23 cellular contexts compared by ENCODE assay signal in genomic region chr9:129070670-129071525, GRCh38. TPM values are rescaled to one million over a fixed set of nuclear protein-coding genes. Genes with fewer than 3 reads are reported as not detected.
DNase-seq lines count a peak whose midpoint lies in the region; ATAC-seq, FAIRE-seq and TF ChIP-seq lines count a peak whose summit lies in the region.
"Had no signal": no experiment of that assay in that cellular context is flagged by ENCODE, and none has a peak within 500 bp of the region (broad histone marks: within the 10 kb centered on the region; RNA-seq: fewer than 3 reads in every experiment).

No MANE protein-coding gene starts in this region.

- TF ChIP-seq POLR2A in K562 (conservative IDR thresholded peaks at IDR 0.05): no peak

- H3K4me3 Mint-ChIP-seq in activated CD4-positive, alpha-beta T cell treated with anti-CD3 and anti-CD28 coated beads, Interleukin-2, amount 10 ng/mL, durations not matched to agents 7 days and 5 days: no peak overlapping the region
- no peak overlapping the region for H3K4me3 Mint-ChIP-seq in activated CD4-positive, alpha-beta T cell treated with anti-CD3 and anti-CD28 coated beads, Interleukin-2, amount 10 ng/mL, durations not matched to agents 24 days and 14 days
- peak overlapping the region in 2 of 10 donors; percentile 10 to 62 for H3K4me3 Mint-ChIP-seq in naive thymus-derived CD8-positive, alpha-beta T cell
- H3K4me3 Mint-ChIP-seq: activated CD4-positive, alpha-beta memory T cell treated with anti-CD3 and anti-CD28 coated beads for 36 hours; HFFc6 had no signal

- H3K9me3 Mint-ChIP-seq in activated CD4-positive, alpha-beta T cell treated with anti-CD3 and anti-CD28 coated beads, Interleukin-2, amount 10 ng/mL, durations not matched to agents 7 days and 5 days: no peaks in the 10 kb centered on the region
- H3K9me3 Mint-ChIP-seq in activated CD4-positive, alpha-beta T cell treated with anti-CD3 and anti-CD28 coated beads, Interleukin-2, amount 10 ng/mL, durations not matched to agents 24 days and 14 days: no peaks in the 10 kb centered on the region
- no peaks in the 10 kb centered on the region for H3K9me3 Mint-ChIP-seq in naive thymus-derived CD8-positive, alpha-beta T cell
- H3K9me3 Mint-ChIP-seq: activated CD4-positive, alpha-beta memory T cell treated with anti-CD3 and anti-CD28 coated beads for 36 hours; HFFc6 had no signal

- no peak overlapping the region for H3K4me2 ChIP-seq in K562 (ENCODE audit: insufficient read depth, low read length)
- H3K4me2 ChIP-seq: A549 had no signal

- H3K9ac ChIP-seq in K562 (ENCODE audit: insufficient read depth in 1 of 2, low read depth in 2 of 2, low read length in 2 of 2): peak overlapping the region; percentile 75 to 86; a peak in 3 of 4 replicates

- H2AFZ ChIP-seq in K562 (ENCODE audit: low read depth, low read length): no peak overlapping the region

- no peak overlapping the region for H3K27ac ChIP-seq in HEK293 (ENCODE audit: extremely low read depth, low read depth, low read length)
- H3K27ac ChIP-seq in K562 (ENCODE audit: extremely low read depth, low read depth, low read length): peak overlapping the region; percentile 92
- no peak overlapping the region for H3K27ac ChIP-seq in dorsolateral prefrontal cortex
- H3K27ac ChIP-seq: A549, breast epithelium, C4-2B, HL-60 had no signal

- peaks cover 59% of the 10 kb centered on the region for H3K4me1 Mint-ChIP-seq in activated CD4-positive, alpha-beta T cell treated with anti-CD3 and anti-CD28 coated beads, Interleukin-2, amount 10 ng/mL, durations not matched to agents 7 days and 5 days
- H3K4me1 Mint-ChIP-seq in activated CD4-positive, alpha-beta T cell treated with anti-CD3 and anti-CD28 coated beads, Interleukin-2, amount 10 ng/mL, durations not matched to agents 24 days and 14 days: peaks cover 21% of the 10 kb centered on the region
- peaks cover 20 to 60% (median 48%) of the 10 kb centered on the region in 4 donors for H3K4me1 Mint-ChIP-seq in naive thymus-derived CD8-positive, alpha-beta T cell

- CTCF ChIA-PET in activated CD4-positive, alpha-beta T cell treated with anti-CD3 and anti-CD28 coated beads, Interleukin-2, amount 10 ng/mL, durations not matched to agents 7 days and 5 days (lab: Charles Lee): no interaction called here
- CTCF ChIA-PET in HEK293 (lab: Yijun Ruan, JAX) (no interaction called here), K562 (lab: Yijun Ruan, JAX; ENCODE audit: low intra/inter-chr PET ratio) (interaction anchor here (0.6 kb wide), 1 partner anchor 360 kb away, joined by 5 read pairs; no protein-coding TSS in a partner anchor)

- no peaks in the 10 kb centered on the region for H3K27me3 Mint-ChIP-seq in activated CD4-positive, alpha-beta T cell treated with anti-CD3 and anti-CD28 coated beads, Interleukin-2, amount 10 ng/mL, durations not matched to agents 7 days and 5 days
- no peaks in the 10 kb centered on the region for H3K27me3 Mint-ChIP-seq in activated CD4-positive, alpha-beta T cell treated with anti-CD3 and anti-CD28 coated beads, Interleukin-2, amount 10 ng/mL, durations not matched to agents 24 days and 14 days
- H3K27me3 Mint-ChIP-seq in naive thymus-derived CD8-positive, alpha-beta T cell: no peaks in the 10 kb centered on the region
- H3K27me3 Mint-ChIP-seq: activated CD4-positive, alpha-beta memory T cell treated with anti-CD3 and anti-CD28 coated beads for 36 hours had no signal

- in situ Hi-C loops in K562 (cut with MboI): no loop called here

- H3K79me2 ChIP-seq in K562 (ENCODE audit: control insufficient read depth, insufficient read depth, low read length): peaks cover 16% of the 10 kb centered on the region; the same call in 2 of the 3 replicates

- no peak for TF ChIP-seq EP300 in K562 (IDR thresholded peaks at IDR 0.05; ENCODE audit: low read length)

- no peaks in the 10 kb centered on the region for H4K20me1 ChIP-seq in K562 (replicated peaks; ENCODE audit: control insufficient read depth, insufficient read depth, low read length)

- H3K27ac Mint-ChIP-seq in activated CD4-positive, alpha-beta T cell treated with anti-CD3 and anti-CD28 coated beads, Interleukin-2, amount 10 ng/mL, durations not matched to agents 7 days and 5 days: peak overlapping the region; percentile 57
- H3K27ac Mint-ChIP-seq in activated CD4-positive, alpha-beta T cell treated with anti-CD3 and anti-CD28 coated beads, Interleukin-2, amount 10 ng/mL, durations not matched to agents 24 days and 14 days: no peak overlapping the region
- H3K27ac Mint-ChIP-seq in naive thymus-derived CD8-positive, alpha-beta T cell: peak overlapping the region; percentile 21 to 84 (median 42)
- H3K27ac Mint-ChIP-seq: HFFc6 had no signal

- intact Hi-C loops in activated CD4-positive, alpha-beta T cell treated with anti-CD3 and anti-CD28 coated beads, Interleukin-2, amount 10 ng/mL, durations not matched to agents 24 days and 14 days (cut with micrococcal nuclease): no loop called here
- intact Hi-C loops in K562 (cut with micrococcal nuclease) (no loop called here), dorsolateral prefrontal cortex (cut with DNase I) (no loop called here)

- peaks cover 0 to 32% of the 10 kb centered on the region in 2 experiments; a peak in 1 of 3 replicates for H3K36me3 ChIP-seq in HEK293 (ENCODE audit: control insufficient read depth in 2 of 2, insufficient read depth in 1 of 2, low read length in 2 of 2)
- peaks cover 52% of the 10 kb centered on the region for H3K36me3 ChIP-seq in K562 (ENCODE audit: control insufficient read depth, insufficient read depth, low read length)

- H3K27me3 ChIP-seq in K562 (ENCODE audit: control insufficient read depth in 2 of 2, insufficient read depth in 2 of 2, low read length in 2 of 2): no peaks in the 10 kb centered on the region
- no peaks in the 10 kb centered on the region for H3K27me3 ChIP-seq in dorsolateral prefrontal cortex
- H3K27me3 ChIP-seq: breast epithelium, gastrocnemius medialis had no signal

- no peak for TF ChIP-seq RAD21 in K562 (CRISPR knock-in tag; conservative IDR thresholded peaks at IDR 0.05 in 1 of 2, IDR thresholded peaks at IDR 0.05 in 1 of 2)

- POLR2A ChIA-PET in activated CD4-positive, alpha-beta T cell treated with anti-CD3 and anti-CD28 coated beads, Interleukin-2, amount 10 ng/mL, durations not matched to agents 7 days and 5 days (lab: Charles Lee): no interaction called here
- POLR2A ChIA-PET in HEK293 (lab: Yijun Ruan, JAX): interaction anchor here (4.4 kb wide), 1 partner anchor 10 kb away, joined by 16 read pairs; the partner anchor contains the start of gene DOLPP1
- POLR2A ChIA-PET in K562 (lab: Yijun Ruan, JAX): interaction anchor here (0.6 to 1.1 kb wide), 2 partner anchors 10 to 35 kb away, joined by 3 read pairs; partner anchors contain the start of gene DOLPP1
- POLR2A ChIA-PET in naive thymus-derived CD8-positive, alpha-beta T cell (lab: Charles Lee): interaction anchor here (0.6 to 3.4 kb wide), 4 partner anchors 10 to 36 kb away, joined by 3 to 39 read pairs (median 5); partner anchors contain the start of gene DOLPP1

- peaks cover 2% of the 10 kb centered on the region for H3K9me1 ChIP-seq in K562 (ENCODE audit: control insufficient read depth, insufficient read depth, low read length)

- no peaks in the 10 kb centered on the region for H3K9me3 ChIP-seq in HEK293 (ENCODE audit: control insufficient read depth, insufficient read depth, low read depth, low read length)
- H3K9me3 ChIP-seq in K562 (replicated peaks; ENCODE audit: control insufficient read depth, insufficient read depth, low read depth, low read length): no peaks in the 10 kb centered on the region
- H3K9me3 ChIP-seq: A549, breast epithelium, gastrocnemius medialis had no signal

- no peak for FAIRE-seq in K562 (lab: Jason Lieb, UNC)
- FAIRE-seq: A549 had no signal

- no peak for ATAC-seq in K562
- no peak for ATAC-seq in naive thymus-derived CD8-positive, alpha-beta T cell
- no peak for ATAC-seq in HG02840 (IDR thresholded peaks at IDR 0.05; ENCODE audit: low FRiP score, unreplicated experiment)
- ATAC-seq: gastrocnemius medialis had no signal

- TF ChIP-seq CTCF in HEK293 (tag by site-specific recombination; IDR thresholded peaks at IDR 0.05): no peak
- TF ChIP-seq CTCF in K562 (IDR thresholded peaks at IDR 0.05 in 2 of 3, conservative IDR thresholded peaks at IDR 0.05 in 1 of 3; ENCODE audit: insufficient read depth in 2 of 3, low read depth in 1 of 3, low read length in 3 of 3): no peak
- no peak for TF ChIP-seq CTCF in dorsolateral prefrontal cortex (IDR thresholded peaks at IDR 0.05 in 54 of 56, conservative IDR thresholded peaks at IDR 0.05 in 2 of 56; ENCODE audit: low read depth in 1 of 56, partially characterized antibody in 56 of 56)

- WGBS in K562 (ENCODE audit: insufficient coverage, low coverage, missing lambda C conversion rate): 68% methylated on average over 18 of the region's 21 CpGs

- no peak overlapping the region for H3K4me3 ChIP-seq in HEK293 (ENCODE audit: low read depth, low read length)
- H3K4me3 ChIP-seq in K562: no peak overlapping the region
- no peak overlapping the region for H3K4me3 ChIP-seq in dorsolateral prefrontal cortex
- H3K4me3 ChIP-seq: A549, breast epithelium, gastrocnemius medialis had no signal

- DNase-seq in activated CD4-positive, alpha-beta T cell treated with anti-CD3 and anti-CD28 coated beads, Interleukin-2, amount 10 ng/mL, durations not matched to agents 7 days and 5 days: no peak
- DNase-seq in activated CD4-positive, alpha-beta T cell treated with anti-CD3 and anti-CD28 coated beads, Interleukin-2, amount 10 ng/mL, durations not matched to agents 24 days and 14 days: no peak
- DNase-seq in K562 (ENCODE audit: extremely low read depth in 1 of 4, low spot score in 3 of 4) (peak in 3 of 4 experiments; percentile 28 to 50 (median 39)), dorsolateral prefrontal cortex (no peak), DMS153 (lab: John Stamatoyannopoulos, UW) (no peak)
- DNase-seq in naive thymus-derived CD8-positive, alpha-beta T cell: no peak
- DNase-seq: DMS79; gastrocnemius medialis; HFFc6; KBM-7; midbrain; NCI-H2081 treated with DMSO at 0.1 percent for 48 hours; Right ventricle myocardium superior; stimulated activated CD8-positive, alpha-beta memory T cell treated with anti-CD3 and anti-CD28 coated beads, Interleukin-4, amount 100 ng/mL, for 48 hours; substantia nigra; SW 1271 had no signal

- H3K4me1 ChIP-seq in HEK293 (ENCODE audit: control insufficient read depth, insufficient read depth, low read length) (no peaks in the 10 kb centered on the region), K562 (replicated peaks in 1 of 2; ENCODE audit: control insufficient read depth in 2 of 2, insufficient read depth in 2 of 2, low read length in 2 of 2) (peaks cover 44 to 54% of the 10 kb centered on the region in 2 experiments)
- H3K4me1 ChIP-seq: A549, breast epithelium, gastrocnemius medialis had no signal

- peaks cover 18% of the 10 kb centered on the region for H3K36me3 Mint-ChIP-seq in activated CD4-positive, alpha-beta T cell treated with anti-CD3 and anti-CD28 coated beads, Interleukin-2, amount 10 ng/mL, durations not matched to agents 7 days and 5 days (ENCODE audit: low read depth)
- H3K36me3 Mint-ChIP-seq in activated CD4-positive, alpha-beta T cell treated with anti-CD3 and anti-CD28 coated beads, Interleukin-2, amount 10 ng/mL, durations not matched to agents 24 days and 14 days (ENCODE audit: low read depth): no peaks in the 10 kb centered on the region
- H3K36me3 Mint-ChIP-seq in naive thymus-derived CD8-positive, alpha-beta T cell: peaks cover 0 to 9% (median 0%) of the 10 kb centered on the region in 3 donors
- H3K36me3 Mint-ChIP-seq: activated CD4-positive, alpha-beta memory T cell treated with anti-CD3 and anti-CD28 coated beads for 36 hours had no signal

- BruUV-seq in K562 (replicated peaks; lab: Mats Ljungman, UMichigan): TSS peak; percentile 26

RNA-seq across cellular contexts. Expression of gene DOLPP1, which starts 10.0 kb away (rescaled TPM):
- 10 to 100 TPM; 19.5 to 19.6 TPM for total RNA-seq in activated CD4-positive, alpha-beta T cell treated with anti-CD3 and anti-CD28 coated beads, Interleukin-2, amount 10 ng/mL, durations not matched to agents 7 days and 5 days
- 24.7 and 24.8 TPM in 2 replicates for total RNA-seq in activated CD4-positive, alpha-beta T cell treated with anti-CD3 and anti-CD28 coated beads, Interleukin-2, amount 10 ng/mL, durations not matched to agents 24 days and 14 days
- 25.1 and 61.9 TPM in 2 replicates for total RNA-seq in K562 (2011; cell fraction: chromatin; rRNA removed; ENCODE audit: low replicate concordance)
- total RNA-seq in K562 (2011; cell fraction: nucleolus; rRNA removed): 71.3 and 71.4 TPM in 2 replicates
- 60.4 and 62.9 TPM in 2 replicates for total RNA-seq in K562 (2011; cell fraction: nucleoplasm; rRNA removed)
- total RNA-seq in K562 (2014; rRNA removed) (25.2 and 28.7 TPM in 2 replicates), K562 (2014; rRNA removed; fragmentation: Illumina TruSeq; extraction: Trizol) (16.1 and 20.1 TPM in 2 replicates), K562 (2015; rRNA removed; fragmentation: Illumina TruSeq; extraction: Trizol) (29.8 and 30.5 TPM in 2 replicates), K562 (2021) (37.5 and 39.8 TPM in 2 replicates), dorsolateral prefrontal cortex (10 to 100 TPM in 118 of 120 experiments, 1 to 10 TPM in 2; 9.9 to 26.6 (median 16.5) TPM)
- polyA plus RNA-seq in K562 (2011; rRNA removed) (33.4 and 36.2 TPM in 2 replicates), K562 (2014; fragmentation: Illumina TruSeq; extraction: Trizol) (34.6 and 38.7 TPM in 2 replicates), K562 (2014; fragmentation: Nextera tagmentation; extraction: Ambion mirVana) (10 to 100 TPM in 1 of 2 experiments, 1 to 10 TPM in 1; 3.0 to 19.2 TPM), K562 (2014; rRNA removed) (36.5 and 40.5 TPM in 2 replicates)
- 45.2 and 65.3 TPM in 2 replicates for polyA plus RNA-seq in K562 (2011; cell fraction: cytosol; rRNA removed)
- polyA plus RNA-seq in K562 (2011; cell fraction: nucleus; rRNA removed): 50.0 and 61.6 TPM in 2 replicates
- 21.4 and 22.1 TPM in 2 replicates for polyA plus RNA-seq in K562 (2012)
- 19.4 and 20.2 TPM in 2 replicates for polyA minus RNA-seq in K562 (2011; rRNA and poly(A)+ RNA removed)
- polyA minus RNA-seq in K562 (2011; cell fraction: cytosol; rRNA and poly(A)+ RNA removed): 11.6 and 13.9 TPM in 2 replicates
- 9.4 and 14.6 TPM in 2 replicates for polyA minus RNA-seq in K562 (2011; cell fraction: nucleus; rRNA and poly(A)+ RNA removed)
- total RNA-seq in naive thymus-derived CD8-positive, alpha-beta T cell: 10 to 100 TPM in 1 of 2 experiments, 1 to 10 TPM in 1; 9.5 to 11.1 TPM
- 1 to 10 TPM; 5.7 to 7.9 (median 7.1) TPM for polyA plus RNA-seq in naive thymus-derived CD8-positive, alpha-beta T cell

RNA-seq across cellular contexts. Expression of gene MIGA2, which starts 34.5 kb away (rescaled TPM):
- total RNA-seq in activated CD4-positive, alpha-beta T cell treated with anti-CD3 and anti-CD28 coated beads, Interleukin-2, amount 10 ng/mL, durations not matched to agents 7 days and 5 days: 10 to 100 TPM; 33.8 to 43.1 TPM
- total RNA-seq in activated CD4-positive, alpha-beta T cell treated with anti-CD3 and anti-CD28 coated beads, Interleukin-2, amount 10 ng/mL, durations not matched to agents 24 days and 14 days: 43.3 and 44.3 TPM in 2 replicates
- total RNA-seq in K562 (2011; cell fraction: chromatin; rRNA removed; ENCODE audit: low replicate concordance): 92.3 and 308 TPM in 2 replicates
- 215 and 248 TPM in 2 replicates for total RNA-seq in K562 (2011; cell fraction: nucleolus; rRNA removed)
- 114 and 139 TPM in 2 replicates for total RNA-seq in K562 (2011; cell fraction: nucleoplasm; rRNA removed)
- total RNA-seq in K562 (2014; rRNA removed) (25.4 and 30.5 TPM in 2 replicates), K562 (2014; rRNA removed; fragmentation: Illumina TruSeq; extraction: Trizol) (5.3 and 7.3 TPM in 2 replicates), K562 (2015; rRNA removed; fragmentation: Illumina TruSeq; extraction: Trizol) (18.0 and 22.7 TPM in 2 replicates), K562 (2021) (47.6 and 49.4 TPM in 2 replicates), dorsolateral prefrontal cortex (10 to 100 TPM; 33.8 to 76.4 (median 47.9) TPM)
- polyA plus RNA-seq in K562 (2011; rRNA removed) (19.8 and 37.8 TPM in 2 replicates), K562 (2014; fragmentation: Illumina TruSeq; extraction: Trizol) (15.2 and 25.9 TPM in 2 replicates), K562 (2014; fragmentation: Nextera tagmentation; extraction: Ambion mirVana) (under 1 TPM; 0.15 to 0.77 TPM), K562 (2014; rRNA removed) (51.4 and 54.1 TPM in 2 replicates)
- 19.0 and 25.6 TPM in 2 replicates for polyA plus RNA-seq in K562 (2011; cell fraction: cytosol; rRNA removed)
- 374 and 378 TPM in 2 replicates for polyA plus RNA-seq in K562 (2011; cell fraction: nucleus; rRNA removed)
- polyA plus RNA-seq in K562 (2012): 25.3 and 34.3 TPM in 2 replicates
- 7.0 and 8.3 TPM in 2 replicates for polyA minus RNA-seq in K562 (2011; rRNA and poly(A)+ RNA removed)
- 10.7 and 12.7 TPM in 2 replicates for polyA minus RNA-seq in K562 (2011; cell fraction: cytosol; rRNA and poly(A)+ RNA removed)
- polyA minus RNA-seq in K562 (2011; cell fraction: nucleus; rRNA and poly(A)+ RNA removed): 52.0 and 76.5 TPM in 2 replicates
- 10 to 100 TPM; 77.9 to 88.3 TPM for total RNA-seq in naive thymus-derived CD8-positive, alpha-beta T cell
- polyA plus RNA-seq in naive thymus-derived CD8-positive, alpha-beta T cell: 10 to 100 TPM in 1 of 3 donors, 1 to 10 TPM in 2; 5.9 to 11.3 (median 7.2) TPM

RNA-seq across cellular contexts. Expression of gene CRAT, which starts 39.7 kb away (rescaled TPM):
- total RNA-seq in activated CD4-positive, alpha-beta T cell treated with anti-CD3 and anti-CD28 coated beads, Interleukin-2, amount 10 ng/mL, durations not matched to agents 7 days and 5 days: 10 to 100 TPM; 20.4 to 25.2 TPM
- 8.6 and 11.4 TPM in 2 replicates for total RNA-seq in activated CD4-positive, alpha-beta T cell treated with anti-CD3 and anti-CD28 coated beads, Interleukin-2, amount 10 ng/mL, durations not matched to agents 24 days and 14 days
- 9.6 and 13.0 TPM in 2 replicates for total RNA-seq in K562 (2011; cell fraction: chromatin; rRNA removed; ENCODE audit: low replicate concordance)
- 6.7 and 10.3 TPM in 2 replicates for total RNA-seq in K562 (2011; cell fraction: nucleolus; rRNA removed)
- 6.0 and 8.1 TPM in 2 replicates for total RNA-seq in K562 (2011; cell fraction: nucleoplasm; rRNA removed)
- total RNA-seq in K562 (2014; rRNA removed): 8.2 and 10.1 TPM in 2 replicates
- total RNA-seq in K562 (2014; rRNA removed; fragmentation: Illumina TruSeq; extraction: Trizol): 2.7 and 3.7 TPM in 2 replicates
- 4.7 and 4.8 TPM in 2 replicates for total RNA-seq in K562 (2015; rRNA removed; fragmentation: Illumina TruSeq; extraction: Trizol)
- total RNA-seq in K562 (2021): 13.8 and 14.8 TPM in 2 replicates
- polyA plus RNA-seq in K562 (2011; rRNA removed): 5.4 and 9.6 TPM in 2 replicates
- polyA plus RNA-seq in K562 (2011; cell fraction: cytosol; rRNA removed): 8.6 and 11.9 TPM in 2 replicates
- 12.2 and 15.8 TPM in 2 replicates for polyA plus RNA-seq in K562 (2011; cell fraction: nucleus; rRNA removed)
- 10.9 and 22.6 TPM in 2 replicates for polyA plus RNA-seq in K562 (2012)
- polyA plus RNA-seq in K562 (2014; fragmentation: Illumina TruSeq; extraction: Trizol): 7.4 and 11.7 TPM in 2 replicates
- under 1 TPM; 0.20 to 0.67 TPM for polyA plus RNA-seq in K562 (2014; fragmentation: Nextera tagmentation; extraction: Ambion mirVana)
- polyA plus RNA-seq in K562 (2014; rRNA removed): 6.2 and 6.3 TPM in 2 replicates
- polyA minus RNA-seq in K562 (2011; rRNA and poly(A)+ RNA removed): 5.0 and 5.1 TPM in 2 replicates
- 7.5 and 12.5 TPM in 2 replicates for polyA minus RNA-seq in K562 (2011; cell fraction: cytosol; rRNA and poly(A)+ RNA removed)
- 2.2 and 4.3 TPM in 2 replicates for polyA minus RNA-seq in K562 (2011; cell fraction: nucleus; rRNA and poly(A)+ RNA removed)
- total RNA-seq in naive thymus-derived CD8-positive, alpha-beta T cell: 10 to 100 TPM; 10.9 to 11.3 TPM
- 10 to 100 TPM; 10.7 to 15.5 (median 11.9) TPM for polyA plus RNA-seq in naive thymus-derived CD8-positive, alpha-beta T cell
- 10 to 100 TPM; 32.6 to 71.0 (median 47.5) TPM for total RNA-seq in dorsolateral prefrontal cortex

RNA-seq across cellular contexts. Expression of gene PTPA, which starts 40.3 kb away (rescaled TPM):
- total RNA-seq in activated CD4-positive, alpha-beta T cell treated with anti-CD3 and anti-CD28 coated beads, Interleukin-2, amount 10 ng/mL, durations not matched to agents 7 days and 5 days: 100 to 1,000 TPM in 1 of 2 experiments, 10 to 100 TPM in 1; 96.4 to 111 TPM
- 104 and 107 TPM in 2 replicates for total RNA-seq in activated CD4-positive, alpha-beta T cell treated with anti-CD3 and anti-CD28 coated beads, Interleukin-2, amount 10 ng/mL, durations not matched to agents 24 days and 14 days
- total RNA-seq in K562 (2011; cell fraction: chromatin; rRNA removed; ENCODE audit: low replicate concordance): 42.2 and 97.6 TPM in 2 replicates
- total RNA-seq in K562 (2011; cell fraction: nucleolus; rRNA removed): 57.8 and 60.5 TPM in 2 replicates
- total RNA-seq in K562 (2011; cell fraction: nucleoplasm; rRNA removed): 50.5 and 57.4 TPM in 2 replicates
- 87.7 and 122 TPM in 2 replicates for total RNA-seq in K562 (2014; rRNA removed)
- total RNA-seq in K562 (2014; rRNA removed; fragmentation: Illumina TruSeq; extraction: Trizol): 54.0 and 58.6 TPM in 2 replicates
- 73.0 and 77.4 TPM in 2 replicates for total RNA-seq in K562 (2015; rRNA removed; fragmentation: Illumina TruSeq; extraction: Trizol)
- total RNA-seq in K562 (2021): 109 and 119 TPM in 2 replicates
- 106 and 121 TPM in 2 replicates for polyA plus RNA-seq in K562 (2011; rRNA removed)
- polyA plus RNA-seq in K562 (2011; cell fraction: cytosol; rRNA removed): 85.0 and 104 TPM in 2 replicates
- polyA plus RNA-seq in K562 (2011; cell fraction: nucleus; rRNA removed): 59.1 and 61.5 TPM in 2 replicates
- polyA plus RNA-seq in K562 (2012): 76.9 and 94.0 TPM in 2 replicates
- polyA plus RNA-seq in K562 (2014; fragmentation: Illumina TruSeq; extraction: Trizol): 72.6 and 83.7 TPM in 2 replicates
- 1 to 10 TPM; 1.7 to 3.4 TPM for polyA plus RNA-seq in K562 (2014; fragmentation: Nextera tagmentation; extraction: Ambion mirVana)
- 60.6 and 66.3 TPM in 2 replicates for polyA plus RNA-seq in K562 (2014; rRNA removed)
- polyA minus RNA-seq in K562 (2011; rRNA and poly(A)+ RNA removed): 99.5 and 120 TPM in 2 replicates
- 61.5 and 61.9 TPM in 2 replicates for polyA minus RNA-seq in K562 (2011; cell fraction: cytosol; rRNA and poly(A)+ RNA removed)
- polyA minus RNA-seq in K562 (2011; cell fraction: nucleus; rRNA and poly(A)+ RNA removed): 15.3 and 28.9 TPM in 2 replicates
- 10 to 100 TPM; 59.7 to 60.6 TPM for total RNA-seq in naive thymus-derived CD8-positive, alpha-beta T cell
- 10 to 100 TPM; 13.7 to 15.5 (median 14.2) TPM for polyA plus RNA-seq in naive thymus-derived CD8-positive, alpha-beta T cell
- 100 to 1,000 TPM; 149 to 296 (median 203) TPM for total RNA-seq in dorsolateral prefrontal cortex

RNA-seq across cellular contexts. Expression of gene SH3GLB2, which starts 42.8 kb away (rescaled TPM):
- total RNA-seq in activated CD4-positive, alpha-beta T cell treated with anti-CD3 and anti-CD28 coated beads, Interleukin-2, amount 10 ng/mL, durations not matched to agents 7 days and 5 days: 100 to 1,000 TPM; 111 to 124 TPM
- total RNA-seq in activated CD4-positive, alpha-beta T cell treated with anti-CD3 and anti-CD28 coated beads, Interleukin-2, amount 10 ng/mL, durations not matched to agents 24 days and 14 days: 69.6 and 73.9 TPM in 2 replicates
- total RNA-seq in K562 (2011; cell fraction: chromatin; rRNA removed; ENCODE audit: low replicate concordance): 56.9 and 171 TPM in 2 replicates
- 132 and 142 TPM in 2 replicates for total RNA-seq in K562 (2011; cell fraction: nucleolus; rRNA removed)
- 83.5 and 91.6 TPM in 2 replicates for total RNA-seq in K562 (2011; cell fraction: nucleoplasm; rRNA removed)
- total RNA-seq in K562 (2014; rRNA removed) (58.8 and 72.7 TPM in 2 replicates), K562 (2014; rRNA removed; fragmentation: Illumina TruSeq; extraction: Trizol) (17.3 and 23.0 TPM in 2 replicates), K562 (2015; rRNA removed; fragmentation: Illumina TruSeq; extraction: Trizol) (35.2 and 35.9 TPM in 2 replicates), K562 (2021) (88.4 and 90.2 TPM in 2 replicates), dorsolateral prefrontal cortex (100 to 1,000 TPM; 128 to 337 (median 194) TPM)
- polyA plus RNA-seq in K562 (2011; rRNA removed) (60.6 and 64.2 TPM in 2 replicates), K562 (2014; fragmentation: Illumina TruSeq; extraction: Trizol) (63.3 and 68.6 TPM in 2 replicates), K562 (2014; fragmentation: Nextera tagmentation; extraction: Ambion mirVana) (under 1 TPM; 0.20 to 0.98 TPM), K562 (2014; rRNA removed) (118 and 124 TPM in 2 replicates)
- 57.8 and 99.1 TPM in 2 replicates for polyA plus RNA-seq in K562 (2011; cell fraction: cytosol; rRNA removed)
- polyA plus RNA-seq in K562 (2011; cell fraction: nucleus; rRNA removed): 381 and 681 TPM in 2 replicates
- 72.8 and 106 TPM in 2 replicates for polyA plus RNA-seq in K562 (2012)
- 7.6 and 15.5 TPM in 2 replicates for polyA minus RNA-seq in K562 (2011; rRNA and poly(A)+ RNA removed)
- polyA minus RNA-seq in K562 (2011; cell fraction: cytosol; rRNA and poly(A)+ RNA removed): 24.0 and 25.5 TPM in 2 replicates
- polyA minus RNA-seq in K562 (2011; cell fraction: nucleus; rRNA and poly(A)+ RNA removed): 32.9 and 40.3 TPM in 2 replicates
- 100 to 1,000 TPM; 109 to 113 TPM for total RNA-seq in naive thymus-derived CD8-positive, alpha-beta T cell
- polyA plus RNA-seq in naive thymus-derived CD8-positive, alpha-beta T cell: 10 to 100 TPM; 21.7 to 40.9 (median 37.8) TPM

Comparison
In these comparisons a context has a peak if more than half of its experiments do, and no peak if none do; other contexts are left out.
1. DNase-seq: peak in K562 (3 of 4); none in activated CD4-positive, alpha-beta T cell treated with anti-CD3 and anti-CD28 coated beads, Interleukin-2, amount 10 ng/mL, durations not matched to agents 7 days and 5 days (single experiment), activated CD4-positive, alpha-beta T cell treated with anti-CD3 and anti-CD28 coated beads, Interleukin-2, amount 10 ng/mL, durations not matched to agents 24 days and 14 days (single experiment), naive thymus-derived CD8-positive, alpha-beta T cell (0 of 10), dorsolateral prefrontal cortex (0 of 10) and DMS153 (single experiment).